In the genomic region with DNA sequence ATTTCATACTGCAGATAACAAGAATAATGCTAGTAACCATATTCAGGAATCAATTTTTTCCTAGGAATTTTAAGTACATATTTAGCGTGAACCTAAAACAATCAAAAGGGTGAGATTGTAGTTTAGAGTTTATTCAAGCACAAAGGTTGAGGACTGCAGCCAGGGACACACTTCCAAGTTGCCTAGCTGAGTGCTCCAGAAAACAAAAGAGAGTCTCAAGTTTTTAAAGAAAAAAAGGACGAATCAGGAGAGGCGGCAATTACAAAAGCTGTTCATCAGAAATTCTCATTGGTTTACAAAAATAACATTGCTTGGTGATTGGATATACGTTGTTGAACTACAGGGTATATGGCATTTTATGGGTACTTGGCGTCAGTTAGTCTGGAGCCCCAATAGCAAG, we compare ENCODE assay signal across 34 cellular contexts. TPM values are rescaled to one million over a fixed set of nuclear protein-coding genes. Genes with fewer than 3 reads are reported as not detected.
A peak's percentile ranks its signal among the peaks of the same experiment; 100 is the strongest.
DNase-seq lines count a peak whose midpoint lies in the region; ATAC-seq and TF ChIP-seq lines count a peak whose summit lies in the region.
"Had no signal": no experiment of that assay in that cellular context is flagged by ENCODE, and none has a peak within 500 bp of the region (broad histone marks: within the 10 kb centered on the region; RNA-seq: fewer than 3 reads in every experiment).

No MANE protein-coding gene starts in this region.

- intact Hi-C loops in testis (cut with DNase I; ENCODE audit: low total_unique reads) = loop anchor here (10.0 kb wide), 1 partner anchor 215 kb away; no protein-coding TSS in a partner anchor

- no peaks in the 10 kb centered on the region for H3K9me3 ChIP-seq in testis
- H3K9me3 ChIP-seq: pancreas, right atrium auricular region, tibial nerve had no signal

- WGBS in testis, 2 donors = 61 to 67% methylated on average over 5 of the region's 5 CpGs

- H3K4me1 Mint-ChIP-seq in activated naive CD8-positive, alpha-beta T cell treated with anti-CD3 and anti-CD28 coated beads for 36 hours = peaks cover 8% of the 10 kb centered on the region

- no peaks in the 10 kb centered on the region for H3K27me3 ChIP-seq in testis
- H3K27me3 ChIP-seq: brain microvascular endothelial cell, dorsolateral prefrontal cortex, pancreas, right atrium auricular region, tibial nerve had no signal

- H3K27ac Mint-ChIP-seq in activated naive CD8-positive, alpha-beta T cell treated with anti-CD3 and anti-CD28 coated beads for 36 hours = no peak overlapping the region
- H3K27ac Mint-ChIP-seq: activated CD4-positive, alpha-beta memory T cell treated with anti-CD3 and anti-CD28 coated beads, Interleukin-2, amount 10 ng/mL, durations not matched to agents 7 days and 5 days; activated naive CD4-positive, alpha-beta T cell treated with anti-CD3 and anti-CD28 coated beads for 36 hours; activated T-helper 1 cell treated with anti-CD3 and anti-CD28 coated beads, Interleukin-12 subunit alpha, Interleukin-12 subunit beta, Interleukin-2, Interleukin-4 antibody, amounts not matched to agents 30 ng/mL and 10 ng/mL and 1 ng/mL, durations not matched to agents 14 hours and 24 hours and 36 hours; stimulated activated naive CD8-positive, alpha-beta T cell treated with anti-CD3 and anti-CD28 coated beads, Interleukin-15, Interleukin-2, amounts not matched to agents 100 ng/mL and 50 ng/mL, for 24 hours had no signal

- no peaks in the 10 kb centered on the region for H3K36me3 Mint-ChIP-seq in activated naive CD8-positive, alpha-beta T cell treated with anti-CD3 and anti-CD28 coated beads for 36 hours

- H3K4me1 ChIP-seq in testis = peaks cover 13% of the 10 kb centered on the region

- ATAC-seq in GM21381 (IDR thresholded peaks at IDR 0.05; ENCODE audit: unreplicated experiment) = no peak
- ATAC-seq: K562, pancreas had no signal

- no peak for TF ChIP-seq CTCF in testis (IDR thresholded peaks at IDR 0.05)

- H3K4me3 ChIP-seq in testis = no peak overlapping the region
- H3K4me3 ChIP-seq: K562, pancreas, PC-9, right atrium auricular region, tibial nerve had no signal

- TF ChIP-seq POLR2A in testis (IDR thresholded peaks at IDR 0.05) = no peak

- H3K36me3 ChIP-seq in testis (ENCODE audit: low read depth, missing control alignments) = no peaks in the 10 kb centered on the region
- H3K36me3 ChIP-seq: brain microvascular endothelial cell, pancreas, right atrium auricular region, tibial nerve had no signal

- H3K9me3 Mint-ChIP-seq in activated naive CD8-positive, alpha-beta T cell treated with anti-CD3 and anti-CD28 coated beads for 36 hours = no peaks in the 10 kb centered on the region
- H3K9me3 Mint-ChIP-seq: activated CD4-positive, alpha-beta memory T cell treated with anti-CD3 and anti-CD28 coated beads, Interleukin-2, amount 10 ng/mL, durations not matched to agents 7 days and 5 days; activated naive CD4-positive, alpha-beta T cell treated with anti-CD3 and anti-CD28 coated beads for 36 hours; neural crest cell; stimulated activated naive CD8-positive, alpha-beta T cell treated with anti-CD3 and anti-CD28 coated beads, Interleukin-15, Interleukin-2, amounts not matched to agents 100 ng/mL and 50 ng/mL, for 24 hours had no signal

- no peak overlapping the region for H3K27ac ChIP-seq in testis
- H3K27ac ChIP-seq: 22Rv1, brain microvascular endothelial cell, pancreas, PC-9 had no signal

- DNase-seq in DMS 273 (lab: John Stamatoyannopoulos, UW; ENCODE audit: unreplicated experiment) = peak; percentile 9
- DNase-seq in DMS 273 treated with DMSO at 0.1 percent for 48 hours (lab: John Stamatoyannopoulos, UW) = no peak
- peak; percentile 40 for DNase-seq in RPMI7951 (ENCODE audit: low read depth)
- DNase-seq in left kidney (ENCODE audit: low read depth, low spot score) = peak; percentile 55
- peak; percentile 28 for DNase-seq in testis
- no peak for DNase-seq in activated naive CD8-positive, alpha-beta T cell treated with anti-CD3 and anti-CD28 coated beads for 36 hours
- no peak for DNase-seq in SW 1271 (lab: John Stamatoyannopoulos, UW)
- DNase-seq: activated CD4-positive, alpha-beta memory T cell treated with anti-CD3 and anti-CD28 coated beads, Interleukin-2, amount 10 ng/mL, durations not matched to agents 7 days and 5 days; activated CD4-positive, CD25-positive, alpha-beta regulatory T cell treated with anti-CD3 and anti-CD28 coated beads, Interleukin-2, amount 50 U/mL, for 72 hours; activated CD8-positive, alpha-beta memory T cell treated with anti-CD3 and anti-CD28 coated beads, Interleukin-2, amount 50 U/mL, for 4 hours; activated naive CD4-positive, alpha-beta T cell treated with anti-CD3 and anti-CD28 coated beads for 36 hours; brain microvascular endothelial cell; C1 segment of cervical spinal cord; COR-L47; DND-41; dorsolateral prefrontal cortex; foreskin melanocyte; GOT3; NCI-H1092 treated with DMSO at 0.1 percent for 48 hours; NCI-H187; NCI-H510A treated with DMSO at 0.1 percent for 48 hours; NK-92 treated with Interleukin-12 subunit alpha and Interleukin-12 subunit beta, amount 100 ng/mL, for 24 hours; pancreas; PC-9; SHP77; stimulated activated CD4-positive, alpha-beta T cell treated with anti-CD3 and anti-CD28 coated beads, Interleukin-1b, Interleukin-23, amount 100 ng/mL, for 48 hours had no signal

- no peaks in the 10 kb centered on the region for H3K27me3 Mint-ChIP-seq in activated naive CD8-positive, alpha-beta T cell treated with anti-CD3 and anti-CD28 coated beads for 36 hours
- H3K27me3 Mint-ChIP-seq: activated CD4-positive, alpha-beta memory T cell treated with anti-CD3 and anti-CD28 coated beads, Interleukin-2, amount 10 ng/mL, durations not matched to agents 7 days and 5 days; stimulated activated naive CD8-positive, alpha-beta T cell treated with anti-CD3 and anti-CD28 coated beads, Interleukin-15, Interleukin-2, amounts not matched to agents 100 ng/mL and 50 ng/mL, for 24 hours had no signal

- no peak overlapping the region for H3K4me3 Mint-ChIP-seq in activated naive CD8-positive, alpha-beta T cell treated with anti-CD3 and anti-CD28 coated beads for 36 hours
- H3K4me3 Mint-ChIP-seq: activated CD4-positive, alpha-beta memory T cell treated with anti-CD3 and anti-CD28 coated beads, Interleukin-2, amount 10 ng/mL, durations not matched to agents 7 days and 5 days; activated naive CD4-positive, alpha-beta T cell treated with anti-CD3 and anti-CD28 coated beads for 36 hours; activated T-helper 1 cell treated with anti-CD3 and anti-CD28 coated beads, Interleukin-12 subunit alpha, Interleukin-12 subunit beta, Interleukin-2, Interleukin-4 antibody, amounts not matched to agents 30 ng/mL and 10 ng/mL and 1 ng/mL, durations not matched to agents 14 hours and 24 hours and 36 hours; neural crest cell; stimulated activated naive CD8-positive, alpha-beta T cell treated with anti-CD3 and anti-CD28 coated beads, Interleukin-15, Interleukin-2, amounts not matched to agents 100 ng/mL and 50 ng/mL, for 24 hours had no signal

RNA-seq across cellular contexts. Expression of a gene that starts 11.5 kb away (rescaled TPM):
- 5.2 and 7.6 TPM in 2 replicates for total RNA-seq in RPMI7951 (2014; rRNA removed; shearing (Covaris generic))
- total RNA-seq in testis = 10 to 100 TPM; 15.3 to 17.8 TPM
- polyA plus RNA-seq in testis (ENCODE audit: insufficient read depth, low read depth, low replicate concordance) = 16.2 TPM
- 1 to 10 TPM; 2.1 to 2.5 TPM for total RNA-seq in activated naive CD8-positive, alpha-beta T cell treated with anti-CD3 and anti-CD28 coated beads for 36 hours

Comparison
In these comparisons a context has a peak if more than half of its experiments do, and no peak if none do; other contexts are left out.
1. DNase-seq: peak in DMS 273 (single experiment), RPMI7951 (single experiment), left kidney (single experiment) and testis (single experiment); none in DMS 273 treated with DMSO at 0.1 percent for 48 hours (single experiment), activated naive CD8-positive, alpha-beta T cell treated with anti-CD3 and anti-CD28 coated beads for 36 hours (single experiment) and SW 1271 (0 of 2).